ENCODE assay signal across 37 cellular contexts in genomic region chr4:160296476-160296875, GRCh38.
"Had no signal": no experiment of that assay in that cellular context is flagged by ENCODE, and none has a peak within 500 bp of the region (broad histone marks: within the 10 kb centered on the region; RNA-seq: fewer than 3 reads in every experiment).

No MANE protein-coding gene starts in this region.

- H3K4me1 ChIP-seq: adrenal gland, ascending aorta, body of pancreas, breast epithelium had no signal

- H3K4me3 Mint-ChIP-seq: activated naive CD4-positive, alpha-beta T cell treated with anti-CD3 and anti-CD28 coated beads for 36 hours; activated naive CD4-positive, alpha-beta T cell treated with anti-CD3 and anti-CD28 coated beads, Interleukin-2, amount 10 ng/mL, durations not matched to agents 7 days and 5 days; activated naive CD4-positive, alpha-beta T cell treated with anti-CD3 and anti-CD28 coated beads, Interleukin-2, amount 50 U/mL, for 24 hours; activated naive CD8-positive, alpha-beta T cell; activated naive CD8-positive, alpha-beta T cell treated with anti-CD3 and anti-CD28 coated beads for 36 hours; activated naive CD8-positive, alpha-beta T cell treated with anti-CD3 and anti-CD28 coated beads, Interleukin-2, amount 10 ng/mL, durations not matched to agents 7 days and 5 days; activated naive CD8-positive, alpha-beta T cell treated with anti-CD3 and anti-CD28 coated beads, Interleukin-2, amount 50 U/mL, for 24 hours; activated T-cell treated with anti-CD3 and anti-CD28 coated beads, Interleukin-2, amount 50 U/mL, for 24 hours; activated T-cell treated with anti-CD3 and anti-CD28 coated beads, Interleukin-2, amount 50 U/mL, for 4 hours; activated T-helper 1 cell treated with anti-CD3 and anti-CD28 coated beads, Interleukin-12 subunit alpha, Interleukin-12 subunit beta, Interleukin-2, Interleukin-4 antibody, amounts not matched to agents 30 ng/mL and 10 ng/mL and 1 ng/mL, durations not matched to agents 14 hours and 24 hours and 36 hours; activated T-helper 17 cell treated with anti-CD3 and anti-CD28 coated beads, Interleukin-2, amount 50 U/mL, for 72 hours; brain; central memory CD8-positive, alpha-beta T cell had no signal

- H3K4me1 Mint-ChIP-seq: activated naive CD4-positive, alpha-beta T cell treated with anti-CD3 and anti-CD28 coated beads, Interleukin-2, amount 10 ng/mL, durations not matched to agents 7 days and 5 days; activated naive CD4-positive, alpha-beta T cell treated with anti-CD3 and anti-CD28 coated beads, Interleukin-2, amount 50 U/mL, for 24 hours; activated naive CD8-positive, alpha-beta T cell treated with anti-CD3 and anti-CD28 coated beads for 36 hours; activated naive CD8-positive, alpha-beta T cell treated with anti-CD3 and anti-CD28 coated beads, Interleukin-2, amount 10 ng/mL, durations not matched to agents 7 days and 5 days; activated naive CD8-positive, alpha-beta T cell treated with anti-CD3 and anti-CD28 coated beads, Interleukin-2, amount 50 U/mL, for 24 hours; activated T-helper 17 cell treated with anti-CD3 and anti-CD28 coated beads, Interleukin-2, amount 50 U/mL, for 72 hours; central memory CD8-positive, alpha-beta T cell had no signal

- H3K9me3 Mint-ChIP-seq: brain had no signal

- H3K36me3 Mint-ChIP-seq: activated naive CD4-positive, alpha-beta T cell treated with anti-CD3 and anti-CD28 coated beads, Interleukin-2, amount 10 ng/mL, durations not matched to agents 7 days and 5 days; activated naive CD4-positive, alpha-beta T cell treated with anti-CD3 and anti-CD28 coated beads, Interleukin-2, amount 50 U/mL, for 24 hours; activated naive CD4-positive, alpha-beta T cell treated with anti-CD3 and anti-CD28 coated beads, Interleukin-2, amount 50 U/mL, for 72 hours; activated naive CD8-positive, alpha-beta T cell; activated naive CD8-positive, alpha-beta T cell treated with anti-CD3 and anti-CD28 coated beads for 36 hours; activated naive CD8-positive, alpha-beta T cell treated with anti-CD3 and anti-CD28 coated beads, Interleukin-2, amount 10 ng/mL, durations not matched to agents 7 days and 5 days; brain had no signal

- H3K27ac Mint-ChIP-seq: activated naive CD4-positive, alpha-beta T cell treated with anti-CD3 and anti-CD28 coated beads for 36 hours; activated naive CD4-positive, alpha-beta T cell treated with anti-CD3 and anti-CD28 coated beads, Interleukin-2, amount 10 ng/mL, durations not matched to agents 7 days and 5 days; activated naive CD4-positive, alpha-beta T cell treated with anti-CD3 and anti-CD28 coated beads, Interleukin-2, amount 50 U/mL, for 24 hours; activated naive CD4-positive, alpha-beta T cell treated with anti-CD3 and anti-CD28 coated beads, Interleukin-2, amount 50 U/mL, for 72 hours; activated naive CD8-positive, alpha-beta T cell; activated naive CD8-positive, alpha-beta T cell treated with anti-CD3 and anti-CD28 coated beads for 36 hours; activated naive CD8-positive, alpha-beta T cell treated with anti-CD3 and anti-CD28 coated beads, Interleukin-2, amount 10 ng/mL, durations not matched to agents 7 days and 5 days; activated naive CD8-positive, alpha-beta T cell treated with anti-CD3 and anti-CD28 coated beads, Interleukin-2, amount 50 U/mL, for 24 hours; activated T-cell treated with anti-CD3 and anti-CD28 coated beads, Interleukin-2, amount 50 U/mL, for 24 hours; activated T-helper 17 cell treated with anti-CD3 and anti-CD28 coated beads, Interleukin-2, amount 50 U/mL, for 72 hours; activated T-helper 2 cell treated with anti-CD3 and anti-CD28 coated beads, Interferon-gamma antibody, Interleukin-2, Interleukin-4, amounts not matched to agents 10 μg/mL and 5 μg/mL and 100 μg/mL, durations not matched to agents 14 hours and 24 hours and 36 hours; brain had no signal

- H3K27me3 Mint-ChIP-seq: activated naive CD4-positive, alpha-beta T cell treated with anti-CD3 and anti-CD28 coated beads, Interleukin-2, amount 10 ng/mL, durations not matched to agents 7 days and 5 days; activated naive CD4-positive, alpha-beta T cell treated with anti-CD3 and anti-CD28 coated beads, Interleukin-2, amount 50 U/mL, for 24 hours; activated naive CD8-positive, alpha-beta T cell; activated naive CD8-positive, alpha-beta T cell treated with anti-CD3 and anti-CD28 coated beads for 36 hours; activated naive CD8-positive, alpha-beta T cell treated with anti-CD3 and anti-CD28 coated beads, Interleukin-2, amount 10 ng/mL, durations not matched to agents 7 days and 5 days; activated naive CD8-positive, alpha-beta T cell treated with anti-CD3 and anti-CD28 coated beads, Interleukin-2, amount 50 U/mL, for 24 hours; activated T-cell treated with anti-CD3 and anti-CD28 coated beads, Interleukin-2, amount 50 U/mL, for 24 hours; activated T-helper 17 cell treated with anti-CD3 and anti-CD28 coated beads, Interleukin-2, amount 50 U/mL, for 72 hours; brain; central memory CD8-positive, alpha-beta T cell had no signal

- H3K27me3 ChIP-seq: adrenal gland, ascending aorta, body of pancreas, brain microvascular endothelial cell, breast epithelium, cardiac muscle cell had no signal

- H3K9me3 ChIP-seq: adrenal gland, ascending aorta, body of pancreas, breast epithelium had no signal

- H3K4me3 ChIP-seq: adrenal gland, ascending aorta, body of pancreas, breast epithelium, cardiac muscle cell had no signal

- H3K27ac ChIP-seq: adrenal gland, ascending aorta, body of pancreas, brain microvascular endothelial cell, breast epithelium, cardiac muscle cell had no signal

- DNase-seq: activated effector memory CD4-positive, alpha-beta T cell treated with anti-CD3 and anti-CD28 coated beads, Interleukin-2, amount 50 U/mL, for 16 hours; activated effector memory CD4-positive, alpha-beta T cell treated with Interleukin-2 at 50 U/mL for 16 hours; activated gamma-delta T cell; activated gamma-delta T cell treated with Interleukin-2 at 50 U/mL for 16 hours; activated naive CD4-positive, alpha-beta T cell; activated naive CD4-positive, alpha-beta T cell treated with anti-CD3 and anti-CD28 coated beads for 36 hours; activated naive CD4-positive, alpha-beta T cell treated with anti-CD3 and anti-CD28 coated beads, Interleukin-2, amount 10 ng/mL, durations not matched to agents 7 days and 5 days; activated naive CD4-positive, alpha-beta T cell treated with anti-CD3 and anti-CD28 coated beads, Interleukin-2, amount 50 U/mL, for 16 hours; activated naive CD4-positive, alpha-beta T cell treated with Interleukin-2 at 50 U/mL for 16 hours; activated naive CD8-positive, alpha-beta T cell treated with anti-CD3 and anti-CD28 coated beads for 36 hours; activated naive CD8-positive, alpha-beta T cell treated with anti-CD3 and anti-CD28 coated beads, Interleukin-2, amount 10 ng/mL, durations not matched to agents 7 days and 5 days; activated naive CD8-positive, alpha-beta T cell treated with anti-CD3 and anti-CD28 coated beads, Interleukin-2, amount 50 U/mL, for 24 hours; activated T-cell treated with anti-CD3 and anti-CD28 coated beads for 4 hours; activated T-cell treated with anti-CD3 and anti-CD28 coated beads, Interleukin-2, amount 50 U/mL, for 1 hour; activated T-cell treated with anti-CD3 and anti-CD28 coated beads, Interleukin-2, amount 50 U/mL, for 24 hours; activated T-cell treated with anti-CD3 and anti-CD28 coated beads, Interleukin-2, amount 50 U/mL, for 4 hours; activated T-cell treated with anti-CD3 and anti-CD28 coated beads, Interleukin-2, amount 50 U/mL, for 48 hours; adrenal gland; amniotic stem cell; amygdala; anterior cingulate cortex; aorta; body of pancreas; brain microvascular endothelial cell; central memory CD4-positive, alpha-beta T cell; cerebellar nuclear complex had no signal

- ATAC-seq: activated naive CD4-positive, alpha-beta T cell treated with anti-CD3 and anti-CD28 coated beads, Interleukin-2, amount 50 U/mL, for 72 hours; activated naive CD8-positive, alpha-beta T cell treated with anti-CD3 and anti-CD28 coated beads, Interleukin-2, amount 50 U/mL, for 24 hours; activated T-cell treated with anti-CD3 and anti-CD28 coated beads, Interleukin-2, amount 50 U/mL, for 4 hours; activated T-helper 17 cell treated with anti-CD3 and anti-CD28 coated beads, Interleukin-2, amount 50 U/mL, for 72 hours; body of pancreas had no signal

- H3K36me3 ChIP-seq: adrenal gland, ascending aorta, brain microvascular endothelial cell, breast epithelium, cardiac muscle cell had no signal
